In the genomic region with DNA sequence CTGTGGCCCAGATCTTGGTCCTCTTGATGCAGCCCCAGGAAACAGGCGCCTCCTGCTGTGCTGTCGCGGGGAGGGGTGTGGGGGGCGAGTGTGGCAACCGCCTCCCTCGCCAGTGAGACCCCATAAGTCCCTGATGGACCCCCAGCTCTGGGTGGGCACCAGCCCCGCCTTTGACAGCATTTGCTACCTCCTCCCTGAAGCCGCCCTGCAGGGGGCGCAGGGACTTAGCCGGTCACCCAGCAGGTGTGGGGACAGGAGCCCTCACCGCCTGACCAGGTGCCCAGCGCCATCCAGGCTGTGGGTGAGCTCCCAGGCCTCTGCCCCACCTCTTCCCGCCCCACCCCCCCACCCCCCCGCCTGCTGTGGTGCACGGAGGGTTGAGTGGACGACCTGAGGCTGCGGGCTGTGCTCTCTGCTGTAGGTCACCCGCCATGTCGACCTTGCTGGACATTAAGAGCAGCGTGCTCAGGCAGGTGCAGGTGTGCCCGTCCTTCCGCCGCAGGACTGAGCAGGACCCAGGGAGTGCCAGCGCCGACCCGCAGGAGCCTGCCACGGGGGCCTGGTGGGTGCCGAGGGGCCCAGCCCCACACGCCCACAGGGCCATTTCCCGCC, we compare ENCODE assay signal across 9 cellular contexts. TPM values are rescaled to one million over a fixed set of nuclear protein-coding genes. Genes with fewer than 3 reads are reported as not detected.
A peak's percentile ranks its signal among the peaks of the same experiment; 100 is the strongest.
DNase-seq lines count a peak whose midpoint lies in the region; ATAC-seq and TF ChIP-seq lines count a peak whose summit lies in the region.
"Had no signal": no experiment of that assay in that cellular context is flagged by ENCODE, and none has a peak within 500 bp of the region (broad histone marks: within the 10 kb centered on the region; RNA-seq: fewer than 3 reads in every experiment).

No MANE protein-coding gene starts in this region.

- H3F3A ChIP-seq in OCI-LY1 (ENCODE audit: insufficient read depth, low read length) = no peaks in the 10 kb centered on the region; the same call in 1 of the 2 replicates

- intact Hi-C loops in heart left ventricle (cut with DNase I) = no loop called here
- intact Hi-C loops in Right ventricle myocardium inferior (cut with DNase I) = no loop called here
- intact Hi-C loops in upper lobe of right lung (cut with DNase I) = no loop called here

- H3K18ac ChIP-seq in mesendoderm (ENCODE audit: low read length) = no peak overlapping the region

- H3K27me3 ChIP-seq in heart left ventricle = peaks cover 8 to 25% (median 15%) of the 10 kb centered on the region in 9 donors
- H3K27me3 ChIP-seq in OCI-LY1 (ENCODE audit: insufficient read depth, low read length) = peaks cover 16% of the 10 kb centered on the region; the same call in 1 of the 2 replicates
- peaks cover 33% of the 10 kb centered on the region for H3K27me3 ChIP-seq in upper lobe of right lung
- H3K27me3 ChIP-seq in mesendoderm (ENCODE audit: insufficient read depth, low read length, poor library complexity) = peaks cover 10% of the 10 kb centered on the region

- H3K23ac ChIP-seq in mesendoderm (ENCODE audit: low read length) = no peak overlapping the region

- no peaks in the 10 kb centered on the region for H4K20me1 ChIP-seq in OCI-LY1 (ENCODE audit: insufficient read depth, low read length)

- H2BK5ac ChIP-seq in mesendoderm (ENCODE audit: low read length) = no peak overlapping the region

- H3K4me2 ChIP-seq in OCI-LY1 (ENCODE audit: low read length) (peak overlapping the region; percentile 8; the same call in 1 of the 2 replicates), mesendoderm (ENCODE audit: low read length) (no peak overlapping the region)

- H2BK120ac ChIP-seq in mesendoderm (ENCODE audit: low read depth, low read length) = no peak overlapping the region

- H3K56ac ChIP-seq in mesendoderm (ENCODE audit: low read length) = no peak overlapping the region

- H3K4me1 ChIP-seq in heart left ventricle = peaks cover 0 to 28% (median 13%) of the 10 kb centered on the region in 12 donors
- peaks cover 25% of the 10 kb centered on the region for H3K4me1 ChIP-seq in OCI-LY1 (ENCODE audit: insufficient read depth, low read length, severe bottlenecking)
- H3K4me1 ChIP-seq in upper lobe of right lung = peaks cover 16% of the 10 kb centered on the region
- no peaks in the 10 kb centered on the region for H3K4me1 ChIP-seq in mesendoderm (ENCODE audit: control insufficient read depth, low read depth, low read length)

- H4K5ac ChIP-seq in mesendoderm (ENCODE audit: low read length) = no peak overlapping the region

- no peak for ATAC-seq in heart left ventricle
- no peak for ATAC-seq in Right ventricle myocardium inferior
- no peak for ATAC-seq in upper lobe of right lung
- ATAC-seq in HG03439 (IDR thresholded peaks at IDR 0.05; ENCODE audit: unreplicated experiment) = no peak

- H2AFZ ChIP-seq in OCI-LY1 (ENCODE audit: low read length) = no peak overlapping the region

- no peak overlapping the region for H2BK15ac ChIP-seq in mesendoderm (replicated peaks; ENCODE audit: low read depth)

- TF ChIP-seq CTCF in heart left ventricle (IDR thresholded peaks at IDR 0.05) (peak in 7 of 12 donors; percentile 6 to 42 (median 24)), OCI-LY1 (IDR thresholded peaks at IDR 0.05; ENCODE audit: low read length) (peak; percentile 53), fibroblast of pulmonary artery (IDR thresholded peaks at IDR 0.05; ENCODE audit: low read length, missing control alignments) (peak; percentile 39), upper lobe of right lung (IDR thresholded peaks at IDR 0.05) (peak; percentile 18)

- H3K4me3 ChIP-seq in heart left ventricle (no peak overlapping the region), OCI-LY1 (ENCODE audit: low read depth, low read length, poor library complexity, severe bottlenecking) (no peak overlapping the region), fibroblast of pulmonary artery (replicated peaks; ENCODE audit: low read depth, low read length) (no peak overlapping the region), upper lobe of right lung (no peak overlapping the region), mesendoderm (ENCODE audit: low read length) (no peak overlapping the region)

- no peaks in the 10 kb centered on the region for H3K9me2 ChIP-seq in OCI-LY1 (ENCODE audit: low read depth, low read length)

- H3K79me1 ChIP-seq in mesendoderm (ENCODE audit: low read length) = no peaks in the 10 kb centered on the region

- H3K4ac ChIP-seq in mesendoderm (ENCODE audit: low read depth, low read length) = no peak overlapping the region

- no peak for TF ChIP-seq POLR2A in heart left ventricle (IDR thresholded peaks at IDR 0.05)

- H3K36me3 ChIP-seq in heart left ventricle = no peaks in the 10 kb centered on the region
- H3K36me3 ChIP-seq in OCI-LY1 (ENCODE audit: insufficient read depth, low read length) = no peaks in the 10 kb centered on the region
- H3K36me3 ChIP-seq in upper lobe of right lung = no peaks in the 10 kb centered on the region
- H3K36me3 ChIP-seq in mesendoderm (ENCODE audit: control insufficient read depth, insufficient read depth, low read length) = no peaks in the 10 kb centered on the region

- H2AK5ac ChIP-seq in mesendoderm (ENCODE audit: low read length) = no peak overlapping the region

- 39 to 65% (median 62%) methylated on average over 5 to 30 of the region's 30 CpGs for whole genome bisulfite sequencing in heart left ventricle, 4 donors
- WGBS in mesendoderm (ENCODE audit: extremely low coverage, insufficient coverage, low lambda C conversion rate) = no CpG with 5 or more reads among the region's 30 CpGs

- H3K9ac ChIP-seq in OCI-LY1 (ENCODE audit: low read length) (no peak overlapping the region; the same call in 1 of the 2 replicates), mesendoderm (ENCODE audit: low read length) (no peak overlapping the region)

- H3K9me3 ChIP-seq in heart left ventricle (no peaks in the 10 kb centered on the region), OCI-LY1 (ENCODE audit: low read length) (no peaks in the 10 kb centered on the region), upper lobe of right lung (no peaks in the 10 kb centered on the region)

- DNase-seq in heart left ventricle = no peak
- DNase-seq in Right ventricle myocardium inferior (ENCODE audit: missing footprints) = no peak
- no peak for DNase-seq in fibroblast of pulmonary artery (ENCODE audit: low read depth)
- no peak for DNase-seq in upper lobe of right lung
- no peak for DNase-seq in HPDE6-E6E7 (ENCODE audit: extremely low spot score)
- DNase-seq in mesendoderm = no peak
- DNase-seq: Right ventricle myocardium superior had no signal

- H3K79me2 ChIP-seq in OCI-LY1 (ENCODE audit: insufficient read depth, low read length) (no peaks in the 10 kb centered on the region), mesendoderm (ENCODE audit: control insufficient read depth, insufficient read depth, low read length) (no peaks in the 10 kb centered on the region)

- H3K27ac ChIP-seq in heart left ventricle (no peak overlapping the region), OCI-LY1 (ENCODE audit: low read depth, low read length, poor library complexity, severe bottlenecking) (no peak overlapping the region), upper lobe of right lung (no peak overlapping the region), mesendoderm (ENCODE audit: low read depth, low read length) (no peak overlapping the region)

- no peak overlapping the region for H4K8ac ChIP-seq in mesendoderm (ENCODE audit: low read depth, low read length)

RNA-seq across cellular contexts. Expression of a gene that starts 4.8 kb away (rescaled TPM):
- total RNA-seq in heart left ventricle = 1 to 10 TPM in 8 of 9 donors, under 1 TPM in 1; 0.88 to 4.0 (median 2.6) TPM
- 1 to 10 TPM; 1.7 to 2.6 TPM for polyA plus RNA-seq in heart left ventricle
- 1.9 TPM for total RNA-seq in Right ventricle myocardium inferior
- 3.0 TPM for total RNA-seq in upper lobe of right lung
- polyA plus RNA-seq in mesendoderm (2013, experiment 1 of 2) = 1.7 TPM
- 1.3 TPM for polyA plus RNA-seq in mesendoderm (2013, experiment 2 of 2)

RNA-seq across cellular contexts. Expression of a gene that starts 13.5 kb away (rescaled TPM):
- total RNA-seq in heart left ventricle (100 to 1,000 TPM in 1 of 9 donors, 10 to 100 TPM in 8; 46.3 to 108 (median 58.9) TPM), Right ventricle myocardium inferior (54.6 TPM), upper lobe of right lung (43.8 TPM)
- 10 to 100 TPM; 60.0 to 75.4 TPM for polyA plus RNA-seq in heart left ventricle
- 34.0 TPM for polyA plus RNA-seq in mesendoderm (2013, experiment 1 of 2)
- 35.7 TPM for polyA plus RNA-seq in mesendoderm (2013, experiment 2 of 2)

RNA-seq across cellular contexts. Expression of a gene that starts 13.5 kb away (rescaled TPM):
- total RNA-seq in heart left ventricle = 10 to 100 TPM; 25.4 to 54.2 (median 31.0) TPM
- polyA plus RNA-seq in heart left ventricle = 10 to 100 TPM; 31.9 to 45.0 TPM
- total RNA-seq in Right ventricle myocardium inferior = 35.0 TPM
- total RNA-seq in upper lobe of right lung = 82.9 TPM
- 10.4 TPM for polyA plus RNA-seq in mesendoderm (2013, experiment 1 of 2)
- polyA plus RNA-seq in mesendoderm (2013, experiment 2 of 2) = 10.1 TPM

RNA-seq across cellular contexts. Expression of a gene that starts 28.8 kb away (rescaled TPM):
- total RNA-seq in heart left ventricle (100 to 1,000 TPM in 2 of 9 donors, 10 to 100 TPM in 7; 59.3 to 105 (median 85.9) TPM), Right ventricle myocardium inferior (89.4 TPM), upper lobe of right lung (95.6 TPM)
- 10 to 100 TPM; 67.2 to 73.4 TPM for polyA plus RNA-seq in heart left ventricle
- polyA plus RNA-seq in mesendoderm (2013, experiment 1 of 2) = 247 TPM
- polyA plus RNA-seq in mesendoderm (2013, experiment 2 of 2) = 242 TPM
